Comparison of ENCODE assay signal across 13 cellular contexts in the genomic region with DNA sequence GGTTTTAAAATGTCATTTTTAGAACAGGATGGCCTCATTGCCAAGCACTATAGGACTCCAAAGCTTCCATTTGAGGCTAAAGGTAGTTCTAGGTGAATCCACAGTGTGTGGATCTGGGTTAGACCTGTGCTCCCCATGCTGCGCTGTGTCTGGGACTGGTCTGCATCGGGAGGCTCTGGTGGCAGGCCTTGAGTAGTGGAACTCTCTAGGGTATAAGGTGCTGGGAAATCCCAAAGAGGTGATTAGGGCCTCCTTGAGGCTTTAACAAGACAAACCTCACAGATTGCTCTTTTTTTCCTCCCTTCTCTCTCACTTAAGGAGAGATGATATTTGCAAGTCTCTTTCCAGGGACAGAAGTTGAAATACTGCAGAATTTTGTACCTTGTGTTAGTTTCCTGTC. TPM values are rescaled to one million over a fixed set of nuclear protein-coding genes. Genes with fewer than 3 reads are reported as not detected.
A peak's percentile ranks its signal among the peaks of the same experiment; 100 is the strongest.
DNase-seq lines count a peak whose midpoint lies in the region; ATAC-seq lines count a peak whose summit lies in the region.
"Had no signal": no experiment of that assay in that cellular context is flagged by ENCODE, and none has a peak within 500 bp of the region (broad histone marks: within the 10 kb centered on the region; RNA-seq: fewer than 3 reads in every experiment).

No MANE protein-coding gene starts in this region.

- no peaks in the 10 kb centered on the region for H3K27me3 Mint-ChIP-seq in central memory CD8-positive, alpha-beta T cell

- peak; percentile 30 to 35 for ATAC-seq in activated CD4-positive, CD25-positive, alpha-beta regulatory T cell treated with anti-CD3 and anti-CD28 coated beads, Interleukin-2, amount 50 U/mL, for 24 hours
- ATAC-seq in HG03442 (IDR thresholded peaks at IDR 0.05; ENCODE audit: unreplicated experiment) (peak; percentile 41), left cardiac atrium (no peak)
- no peak for ATAC-seq in central memory CD8-positive, alpha-beta T cell (replicated peaks; ENCODE audit: extremely low read depth, poor library complexity, severe bottlenecking)

- no peak for DNase-seq in activated CD4-positive, CD25-positive, alpha-beta regulatory T cell treated with anti-CD3 and anti-CD28 coated beads, Interleukin-2, amount 50 U/mL, for 72 hours
- DNase-seq in COR-L47 (lab: John Stamatoyannopoulos, UW) (peak; percentile 20), left cardiac atrium (no peak), T1000 (lab: John Stamatoyannopoulos, UW) (no peak)
- no peak for DNase-seq in central memory CD8-positive, alpha-beta T cell (ENCODE audit: low spot score in 2 of 2)
- DNase-seq: activated effector memory CD4-positive, alpha-beta T cell treated with Interleukin-2 at 50 U/mL for 16 hours; KG1; kidney; sigmoid colon had no signal

- intact Hi-C loops in left cardiac atrium (cut with DNase I) = no loop called here

- peak overlapping the region; percentile 13 for H3K27ac Mint-ChIP-seq in central memory CD8-positive, alpha-beta T cell (ENCODE audit: low read depth)
- H3K27ac Mint-ChIP-seq: neural progenitor cell had no signal

- peaks cover 31% of the 10 kb centered on the region for H3K36me3 Mint-ChIP-seq in central memory CD8-positive, alpha-beta T cell (ENCODE audit: insufficient read depth)

- no peaks in the 10 kb centered on the region for H3K9me3 Mint-ChIP-seq in central memory CD8-positive, alpha-beta T cell
- H3K9me3 Mint-ChIP-seq: neural progenitor cell; T-helper 1 cell treated with Interleukin-12 subunit alpha and Interleukin-12 subunit beta and Interleukin-4 antibody, amounts not matched to agents 30 μg/mL and 1 μg/mL, for 36 hours had no signal

- H3K4me3 Mint-ChIP-seq in central memory CD8-positive, alpha-beta T cell = no peak overlapping the region
- H3K4me3 Mint-ChIP-seq: neural progenitor cell; T-helper 1 cell treated with Interleukin-12 subunit alpha and Interleukin-12 subunit beta and Interleukin-4 antibody, amounts not matched to agents 30 μg/mL and 1 μg/mL, for 36 hours had no signal

- peaks cover 30% of the 10 kb centered on the region for H3K4me1 Mint-ChIP-seq in central memory CD8-positive, alpha-beta T cell

RNA-seq across cellular contexts. Expression of gene SEC11C, which starts 9.3 kb away (rescaled TPM):
- total RNA-seq in left cardiac atrium = 10 to 100 TPM; 35.0 to 43.9 TPM

Comparison
In these comparisons a context has a peak if more than half of its experiments do, and no peak if none do; other contexts are left out.
1. ATAC-seq: peak in activated CD4-positive, CD25-positive, alpha-beta regulatory T cell treated with anti-CD3 and anti-CD28 coated beads, Interleukin-2, amount 50 U/mL, for 24 hours (2 of 2) and HG03442 (single experiment); none in central memory CD8-positive, alpha-beta T cell (single experiment) and left cardiac atrium (0 of 2).